ENCODE assay signal across 8 cellular contexts in genomic region chr19:48965806-48966540, GRCh38. TPM values are rescaled to one million over a fixed set of nuclear protein-coding genes. Genes with fewer than 3 reads are reported as not detected.
DNase-seq lines count a peak whose midpoint lies in the region; ATAC-seq, FAIRE-seq and TF ChIP-seq lines count a peak whose summit lies in the region.

No MANE protein-coding gene starts in this region.

- H3K4me3 Mint-ChIP-seq in Calu3 (ENCODE audit: low read depth, unreplicated experiment) = peak overlapping the region; percentile 98
- H3K4me3 Mint-ChIP-seq in activated naive CD8-positive, alpha-beta T cell treated with anti-CD3 and anti-CD28 coated beads, Interleukin-2, amount 10 ng/mL, durations not matched to agents 7 days and 5 days = peak overlapping the region; percentile 87

- TF ChIP-seq CTCF in Calu3 (IDR thresholded peaks at IDR 0.05; ENCODE audit: unreplicated experiment) (no peak), SU-DHL-6 (IDR thresholded peaks at IDR 0.05; ENCODE audit: insufficient read depth, low read length, poor library complexity, severe bottlenecking) (no peak), pancreas (IDR thresholded peaks at IDR 0.05) (no peak), tibial nerve (IDR thresholded peaks at IDR 0.05) (no peak)

- no peak for FAIRE-seq in pancreas (lab: Jason Lieb, UNC)

- peaks cover 31% of the 10 kb centered on the region; the same call in 1 of the 2 replicates for H3K36me3 ChIP-seq in GM23248 (ENCODE audit: low read depth)
- no peaks in the 10 kb centered on the region for H3K36me3 ChIP-seq in SU-DHL-6 (ENCODE audit: low read length)
- H3K36me3 ChIP-seq in pancreas = no peaks in the 10 kb centered on the region
- peaks cover 0 to 49% (median 2%) of the 10 kb centered on the region in 3 donors for H3K36me3 ChIP-seq in tibial nerve

- WGBS in GM23248 (ENCODE audit: low coverage in 1 of 2, low lambda C conversion rate in 2 of 2, missing lambda C conversion rate in 2 of 2), 2 experiments = 6 to 8% methylated on average over 36 of the region's 36 CpGs
- WGBS in pancreas, 2 donors = 10 to 11% methylated on average over 36 of the region's 36 CpGs
- WGBS in tibial nerve, 2 donors = 10 to 12% methylated on average over 35 to 36 of the region's 36 CpGs

- H2AFZ ChIP-seq in GM23248 = no peak overlapping the region
- no peak overlapping the region for H2AFZ ChIP-seq in SU-DHL-6 (ENCODE audit: low read depth, low read length, severe bottlenecking)

- no peaks in the 10 kb centered on the region for H3K27me3 ChIP-seq in GM23248 (replicated peaks; ENCODE audit: insufficient read depth)
- no peaks in the 10 kb centered on the region for H3K27me3 ChIP-seq in SU-DHL-6 (ENCODE audit: low read length)
- no peaks in the 10 kb centered on the region for H3K27me3 ChIP-seq in pancreas
- no peaks in the 10 kb centered on the region for H3K27me3 ChIP-seq in tibial nerve

- in situ Hi-C loops in GM23248 (cut with MboI) = no loop called here

- peak overlapping the region; percentile 99 for H3K27ac Mint-ChIP-seq in Calu3 (ENCODE audit: unreplicated experiment)
- H3K27ac Mint-ChIP-seq in activated naive CD8-positive, alpha-beta T cell treated with anti-CD3 and anti-CD28 coated beads, Interleukin-2, amount 10 ng/mL, durations not matched to agents 7 days and 5 days = peak overlapping the region; percentile 92

- H3K9me2 ChIP-seq in GM23248 (ENCODE audit: insufficient read depth) (no peaks in the 10 kb centered on the region), SU-DHL-6 (replicated peaks; ENCODE audit: insufficient read depth, low read length) (no peaks in the 10 kb centered on the region)

- peak overlapping the region; percentile 97 for H3K27ac ChIP-seq in GM23248
- peak overlapping the region; percentile 61 for H3K27ac ChIP-seq in SU-DHL-6 (ENCODE audit: low read depth, low read length)
- H3K27ac ChIP-seq in pancreas = peak overlapping the region; percentile 77 to 93 (median 88)
- peak overlapping the region; percentile 92 to 97 (median 96) for H3K27ac ChIP-seq in tibial nerve

- CTCF ChIA-PET in Calu3 (lab: Charles Lee) = interaction anchor here (1.2 to 1.4 kb wide), 2 partner anchors 28 to 123 kb away, joined by 3 to 4 read pairs; partner anchors contain the start of genes GYS1 and RUVBL2

- H3K36me3 Mint-ChIP-seq in Calu3 (ENCODE audit: insufficient read depth, unreplicated experiment) = peaks cover 90% of the 10 kb centered on the region
- peaks cover 25% of the 10 kb centered on the region for H3K36me3 Mint-ChIP-seq in activated naive CD8-positive, alpha-beta T cell treated with anti-CD3 and anti-CD28 coated beads, Interleukin-2, amount 10 ng/mL, durations not matched to agents 7 days and 5 days

- H3K4me1 ChIP-seq in GM23248 (ENCODE audit: insufficient read depth) = peaks cover 28% of the 10 kb centered on the region
- peaks cover 14 to 17% (median 15%) of the 10 kb centered on the region in 3 donors for H3K4me1 ChIP-seq in pancreas
- H3K4me1 ChIP-seq in tibial nerve = peaks cover 0 to 72% (median 40%) of the 10 kb centered on the region in 4 donors

- H3F3A ChIP-seq in GM23248 (ENCODE audit: insufficient read depth) (peaks cover 64% of the 10 kb centered on the region), SU-DHL-6 (ENCODE audit: insufficient read depth) (peaks cover 46% of the 10 kb centered on the region)

- peaks cover 12% of the 10 kb centered on the region; the same call in 1 of the 2 replicates for H4K20me1 ChIP-seq in GM23248 (ENCODE audit: insufficient read depth)
- no peaks in the 10 kb centered on the region for H4K20me1 ChIP-seq in SU-DHL-6 (ENCODE audit: low read depth, low read length)

- no peaks in the 10 kb centered on the region for H3K9me3 Mint-ChIP-seq in Calu3 (ENCODE audit: low read depth, unreplicated experiment)
- no peaks in the 10 kb centered on the region for H3K9me3 Mint-ChIP-seq in activated naive CD8-positive, alpha-beta T cell treated with anti-CD3 and anti-CD28 coated beads, Interleukin-2, amount 10 ng/mL, durations not matched to agents 7 days and 5 days

- intact Hi-C loops in Calu3 (cut with micrococcal nuclease; ENCODE audit: unreplicated experiment) (loop anchor here (2.0 to 5.0 kb wide), 2 partner anchors 91 to 329 kb away; partner anchors contain the start of gene DBP), Right ventricle myocardium inferior (cut with DNase I) (loop anchor here (2.0 kb wide), 2 partner anchors 27 to 93 kb away; partner anchors contain the start of genes GYS1, PPP1R15A and RUVBL2), pancreas (cut with DNase I) (loop anchor here in 2 of 3 donors (5.0 to 10.0 kb wide), 3 partner anchors 91 to 171 kb away; partner anchors contain the start of gene PPP1R15A (in 1 of the 2))

- peak in 1 of 2 donors; percentile 25 for TF ChIP-seq EP300 in tibial nerve (IDR thresholded peaks at IDR 0.05)

- ATAC-seq in activated naive CD8-positive, alpha-beta T cell treated with anti-CD3 and anti-CD28 coated beads, Interleukin-2, amount 10 ng/mL, durations not matched to agents 7 days and 5 days (ENCODE audit: low read depth) = peak; percentile 38
- peak; percentile 60 for ATAC-seq in Right ventricle myocardium inferior
- peak; percentile 70 to 75 (median 70) for ATAC-seq in pancreas

- H3K4me2 ChIP-seq in GM23248 (ENCODE audit: unreplicated experiment) = peak overlapping the region; percentile 98
- H3K4me2 ChIP-seq in SU-DHL-6 (ENCODE audit: low read depth, low read length, poor library complexity, severe bottlenecking) = peak overlapping the region; percentile 77

- peak overlapping the region; percentile 95 for H3K9ac ChIP-seq in GM23248
- H3K9ac ChIP-seq in SU-DHL-6 (ENCODE audit: low read length) = peak overlapping the region; percentile 73

- H3K4me3 ChIP-seq in GM23248 (peak overlapping the region; percentile 97), SU-DHL-6 (ENCODE audit: insufficient read depth, low read length, poor library complexity, severe bottlenecking) (peak overlapping the region; percentile 72), pancreas (peak overlapping the region; percentile 42 to 84 (median 64)), tibial nerve (peak overlapping the region; percentile 63 to 97 (median 80))

- H3K27me3 Mint-ChIP-seq in Calu3 (ENCODE audit: unreplicated experiment) = no peaks in the 10 kb centered on the region
- H3K27me3 Mint-ChIP-seq in activated naive CD8-positive, alpha-beta T cell treated with anti-CD3 and anti-CD28 coated beads, Interleukin-2, amount 10 ng/mL, durations not matched to agents 7 days and 5 days = no peaks in the 10 kb centered on the region

- no peak for TF ChIP-seq POLR2A in tibial nerve (IDR thresholded peaks at IDR 0.05)

- DNase-seq in Calu3 (peak; percentile 87), GM23248 (peak; percentile 92), NCI-H1092 treated with DMSO at 0.1 percent for 48 hours (lab: John Stamatoyannopoulos, UW) (peak; percentile 83), Right ventricle myocardium inferior (ENCODE audit: missing footprints) (peak; percentile 96), pancreas (peak; percentile 80 to 94 (median 86)), tibial nerve (ENCODE audit: low spot score in 2 of 2) (peak; percentile 84 to 91)
- peak; percentile 88 for DNase-seq in activated naive CD8-positive, alpha-beta T cell treated with anti-CD3 and anti-CD28 coated beads, Interleukin-2, amount 10 ng/mL, durations not matched to agents 7 days and 5 days

- peaks cover 47% of the 10 kb centered on the region for H3K4me1 Mint-ChIP-seq in Calu3 (ENCODE audit: low read depth, unreplicated experiment)
- H3K4me1 Mint-ChIP-seq in activated naive CD8-positive, alpha-beta T cell treated with anti-CD3 and anti-CD28 coated beads, Interleukin-2, amount 10 ng/mL, durations not matched to agents 7 days and 5 days = peaks cover 50% of the 10 kb centered on the region

- POLR2A ChIA-PET in activated naive CD8-positive, alpha-beta T cell treated with anti-CD3 and anti-CD28 coated beads, Interleukin-2, amount 10 ng/mL, durations not matched to agents 7 days and 5 days (lab: Charles Lee) = interaction anchor here (0.6 to 3.4 kb wide), 12 partner anchors 9 to 210 kb away, joined by 3 to 42 read pairs (median 5); partner anchors contain the start of genes BAX, DHDH, GYS1 and NUCB1

- BruUV-seq in Calu3 (replicated peaks; lab: Mats Ljungman, UMichigan) = TSS peak; percentile 92

- no peaks in the 10 kb centered on the region for H3K9me3 ChIP-seq in GM23248 (ENCODE audit: low read depth)
- H3K9me3 ChIP-seq in SU-DHL-6 (ENCODE audit: insufficient read depth, low read length) = no peaks in the 10 kb centered on the region
- H3K9me3 ChIP-seq in pancreas = no peaks in the 10 kb centered on the region
- no peaks in the 10 kb centered on the region for H3K9me3 ChIP-seq in tibial nerve

- H3K79me2 ChIP-seq in GM23248 (ENCODE audit: insufficient read depth) (peaks cover 22% of the 10 kb centered on the region), SU-DHL-6 (ENCODE audit: insufficient read depth, low read length) (peaks cover 14% of the 10 kb centered on the region)

RNA-seq across cellular contexts. Expression of gene FTL, which starts 0.9 kb away (rescaled TPM):
- 1,459 and 1,979 TPM in 2 replicates for total RNA-seq in Calu3 (2022)
- total RNA-seq in GM23248 (2014; rRNA removed; shearing (Covaris generic)) = 2,276 and 2,848 TPM in 2 replicates
- polyA plus RNA-seq in GM23248 (2016; fragmentation: Nextera tagmentation; extraction: Ambion mirVana) = 8,171 and 8,242 TPM in 2 replicates
- total RNA-seq in activated naive CD8-positive, alpha-beta T cell treated with anti-CD3 and anti-CD28 coated beads, Interleukin-2, amount 10 ng/mL, durations not matched to agents 7 days and 5 days = 1,000 to 10,000 TPM; 1,232 to 1,343 TPM
- 1,007 TPM for total RNA-seq in Right ventricle myocardium inferior
- 1,000 to 10,000 TPM in 1 of 6 donors, 100 to 1,000 TPM in 5; 394 to 1,427 (median 690) TPM for total RNA-seq in pancreas
- polyA plus RNA-seq in pancreas = 1,000 to 10,000 TPM; 1,427 to 1,473 TPM
- 1,000 to 10,000 TPM; 5,480 to 8,362 (median 5,857) TPM for total RNA-seq in tibial nerve

RNA-seq across cellular contexts. Expression of gene BAX, which starts 11.3 kb away (rescaled TPM):
- 141 and 147 TPM in 2 replicates for total RNA-seq in Calu3 (2022)
- total RNA-seq in GM23248 (2014; rRNA removed; shearing (Covaris generic)) = 106 and 119 TPM in 2 replicates
- 92.7 and 97.3 TPM in 2 replicates for polyA plus RNA-seq in GM23248 (2016; fragmentation: Nextera tagmentation; extraction: Ambion mirVana)
- total RNA-seq in activated naive CD8-positive, alpha-beta T cell treated with anti-CD3 and anti-CD28 coated beads, Interleukin-2, amount 10 ng/mL, durations not matched to agents 7 days and 5 days = 100 to 1,000 TPM; 285 to 296 TPM
- total RNA-seq in Right ventricle myocardium inferior = 22.4 TPM
- 10 to 100 TPM; 20.3 to 41.5 (median 28.0) TPM for total RNA-seq in pancreas
- 10 to 100 TPM; 43.5 to 48.1 TPM for polyA plus RNA-seq in pancreas
- 10 to 100 TPM; 31.4 to 61.2 (median 38.4) TPM for total RNA-seq in tibial nerve

RNA-seq across cellular contexts. Expression of gene GYS1, which starts 27.1 kb away (rescaled TPM):
- total RNA-seq in Calu3 (2022) = 59.6 and 64.7 TPM in 2 replicates
- 78.4 and 80.1 TPM in 2 replicates for total RNA-seq in GM23248 (2014; rRNA removed; shearing (Covaris generic))
- polyA plus RNA-seq in GM23248 (2016; fragmentation: Nextera tagmentation; extraction: Ambion mirVana) = 85.6 and 92.6 TPM in 2 replicates
- total RNA-seq in activated naive CD8-positive, alpha-beta T cell treated with anti-CD3 and anti-CD28 coated beads, Interleukin-2, amount 10 ng/mL, durations not matched to agents 7 days and 5 days = 10 to 100 TPM; 58.0 to 63.1 TPM
- total RNA-seq in Right ventricle myocardium inferior = 99.1 TPM
- total RNA-seq in pancreas = 10 to 100 TPM in 4 of 6 donors, 1 to 10 TPM in 2; 7.3 to 14.6 (median 12.2) TPM
- 10 to 100 TPM; 14.5 to 18.2 TPM for polyA plus RNA-seq in pancreas
- total RNA-seq in tibial nerve = 10 to 100 TPM; 28.8 to 42.0 (median 31.0) TPM

RNA-seq across cellular contexts. Expression of gene RUVBL2, which starts 27.7 kb away (rescaled TPM):
- total RNA-seq in Calu3 (2022) (184 and 199 TPM in 2 replicates), Right ventricle myocardium inferior (46.8 TPM), pancreas (10 to 100 TPM; 17.0 to 38.0 (median 29.1) TPM), tibial nerve (100 to 1,000 TPM in 1 of 4 donors, 10 to 100 TPM in 3; 69.2 to 120 (median 78.5) TPM)
- 177 TPM in 2 replicates for total RNA-seq in GM23248 (2014; rRNA removed; shearing (Covaris generic))
- polyA plus RNA-seq in GM23248 (2016; fragmentation: Nextera tagmentation; extraction: Ambion mirVana) (129 and 130 TPM in 2 replicates), pancreas (10 to 100 TPM; 43.9 to 44.9 TPM)
- total RNA-seq in activated naive CD8-positive, alpha-beta T cell treated with anti-CD3 and anti-CD28 coated beads, Interleukin-2, amount 10 ng/mL, durations not matched to agents 7 days and 5 days = 10 to 100 TPM; 71.3 to 76.1 TPM

RNA-seq across cellular contexts. Expression of gene DHDH, which starts 32.5 kb away (rescaled TPM):
- total RNA-seq in Calu3 (2022) = 2.1 and 5.3 TPM in 2 replicates
- not detected in 2 replicates for total RNA-seq in GM23248 (2014; rRNA removed; shearing (Covaris generic))
- polyA plus RNA-seq in GM23248 (2016; fragmentation: Nextera tagmentation; extraction: Ambion mirVana) = not detected in 2 replicates
- total RNA-seq in activated naive CD8-positive, alpha-beta T cell treated with anti-CD3 and anti-CD28 coated beads, Interleukin-2, amount 10 ng/mL, durations not matched to agents 7 days and 5 days = 1 to 10 TPM; 1.7 to 2.6 TPM
- not detected for total RNA-seq in Right ventricle myocardium inferior
- under 1 TPM in 1 of 6 donors, not detected in 5; 0.28 TPM for total RNA-seq in pancreas
- 1 to 10 TPM in 1 of 2 donors, under 1 TPM in 1; 0.30 to 1.0 TPM for polyA plus RNA-seq in pancreas
- total RNA-seq in tibial nerve = 1 to 10 TPM in 1 of 4 donors, not detected in 3; 1.2 TPM

Comparison
In these comparisons a context has a peak if more than half of its experiments do, and no peak if none do; other contexts are left out.
1. Peak in every context shown above with its lines: DNase-seq, ATAC-seq, H3K4me3 ChIP-seq and H3K27ac ChIP-seq.